ENCODE assay signal across 8 cellular contexts in the genomic region with DNA sequence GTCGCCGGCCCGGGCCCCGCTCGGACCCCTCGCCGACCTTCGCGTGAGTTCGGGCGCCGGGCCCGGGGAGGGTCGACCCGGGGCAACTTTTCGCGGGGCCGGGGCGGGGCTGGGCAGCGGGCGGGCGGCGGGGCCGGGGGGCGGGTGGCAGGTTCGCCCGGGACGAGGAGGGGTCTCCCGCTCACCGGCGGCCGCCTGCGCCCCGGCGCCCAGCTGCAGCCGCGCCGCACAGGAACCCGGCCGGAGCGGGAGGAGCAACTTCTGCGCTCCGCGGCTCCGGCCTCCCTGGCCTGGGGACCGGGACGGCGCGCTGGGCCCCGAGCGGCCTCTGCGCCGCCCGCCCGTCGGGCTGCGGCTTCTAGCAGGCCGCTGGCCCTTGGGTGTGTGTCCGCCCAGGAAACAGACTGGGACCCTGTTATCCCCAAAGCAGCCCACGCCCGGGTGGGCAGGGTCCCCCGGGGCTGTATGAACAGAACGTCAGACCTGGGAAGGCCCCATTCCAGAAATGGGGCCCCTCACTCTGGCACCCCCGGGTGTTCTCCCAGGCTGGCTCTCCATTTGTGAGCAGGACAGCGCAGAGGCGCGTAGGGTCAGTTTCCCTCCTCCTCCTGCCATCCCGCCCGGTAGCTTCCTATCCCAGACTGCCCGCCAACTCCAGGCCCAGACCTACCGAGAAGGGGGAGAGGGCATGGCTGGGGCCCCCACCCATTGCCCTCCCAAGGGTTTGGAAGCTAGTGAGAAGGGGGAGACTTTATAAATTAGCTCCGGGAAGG. TPM values are rescaled to one million over a fixed set of nuclear protein-coding genes. Genes with fewer than 3 reads are reported as not detected.
A peak's percentile ranks its signal among the peaks of the same experiment; 100 is the strongest.
DNase-seq lines count a peak whose midpoint lies in the region; ATAC-seq and TF ChIP-seq lines count a peak whose summit lies in the region.

No MANE protein-coding gene starts in this region.

- peaks cover 0 to 7% (median 0%) of the 10 kb centered on the region in 3 experiments for H3K27me3 ChIP-seq in neuronal stem cell (ENCODE audit: control insufficient read depth in 3 of 3, insufficient read depth in 3 of 3, low read depth in 1 of 3, low read length in 3 of 3)

- peak overlapping the region; percentile 84 for H3K18ac ChIP-seq in neuronal stem cell (ENCODE audit: low read length)

- H3K27ac ChIP-seq in neuronal stem cell (replicated peaks; ENCODE audit: low read length), result peak overlapping the region; percentile 83

- peak overlapping the region; percentile 94 for H3K4me2 ChIP-seq in neuronal stem cell (ENCODE audit: insufficient read depth, low read length, poor library complexity, severe bottlenecking)

- H3K4ac ChIP-seq in neuronal stem cell (ENCODE audit: low read length), result no peak overlapping the region

- peak overlapping the region; percentile 68 for H2AK5ac ChIP-seq in neuronal stem cell (ENCODE audit: low read depth, low read length)

- ATAC-seq in GM18498 (IDR thresholded peaks at IDR 0.05; ENCODE audit: unreplicated experiment) (no peak), GM21447 (IDR thresholded peaks at IDR 0.05; ENCODE audit: unreplicated experiment) (no peak), GM18873 (IDR thresholded peaks at IDR 0.05; ENCODE audit: low FRiP score, unreplicated experiment) (no peak)

- H2BK120ac ChIP-seq in neuronal stem cell (ENCODE audit: low read depth, low read length), result no peak overlapping the region

- no peaks in the 10 kb centered on the region for H3K36me3 ChIP-seq in neuronal stem cell (replicated peaks in 1 of 2; ENCODE audit: control insufficient read depth in 2 of 2, insufficient read depth in 2 of 2, low read length in 2 of 2)

- peak overlapping the region; percentile 75 for H3K4me3 ChIP-seq in fibroblast of the aortic adventitia (ENCODE audit: low read depth, low read length)
- H3K4me3 ChIP-seq in neuronal stem cell (ENCODE audit: low read length in 2 of 2), result peak overlapping the region; percentile 77 to 89

- peak overlapping the region; percentile 96 for H3K9ac ChIP-seq in neuronal stem cell (ENCODE audit: low read depth, low read length, poor library complexity)

- H3K79me1 ChIP-seq in neuronal stem cell (ENCODE audit: low read depth, low read length), result peaks cover 30% of the 10 kb centered on the region

- H2BK5ac ChIP-seq in neuronal stem cell (ENCODE audit: low read length), result peak overlapping the region; percentile 59

- WGBS in neuronal stem cell (ENCODE audit: extremely low coverage in 2 of 2, insufficient read length in 2 of 2, insufficient replicate concordance in 1 of 2), 2 donors, result no CpG with 5 or more reads among the region's 72 CpGs

- TF ChIP-seq CTCF in fibroblast of the aortic adventitia (IDR thresholded peaks at IDR 0.05; ENCODE audit: insufficient read depth, low read length), result no peak

- H2BK15ac ChIP-seq in neuronal stem cell (ENCODE audit: low read length), result peak overlapping the region; percentile 93

- H4K91ac ChIP-seq in neuronal stem cell (ENCODE audit: low read depth, low read length, poor library complexity), result no peak overlapping the region

- in situ Hi-C loops in SK-MEL-5 (cut with HindIII; ENCODE audit: low pct_unique_long_range_greater_than_20kb, low sequenced_read_pairs), result no loop called here

- H2BK12ac ChIP-seq in neuronal stem cell (ENCODE audit: low read length), result no peak overlapping the region

- H4K8ac ChIP-seq in neuronal stem cell (ENCODE audit: low read depth, low read length), result no peak overlapping the region

- peaks cover 0 to 2% of the 10 kb centered on the region in 2 donors for H3K9me3 ChIP-seq in neuronal stem cell (replicated peaks in 1 of 2; ENCODE audit: control insufficient read depth in 2 of 2, insufficient read depth in 1 of 2, low read depth in 1 of 2, low read length in 2 of 2)

- no peak overlapping the region for H3K14ac ChIP-seq in neuronal stem cell (ENCODE audit: low read length)

- H2AFZ ChIP-seq in neuronal stem cell (ENCODE audit: low read length), result peak overlapping the region; percentile 69

- H3K4me1 ChIP-seq in neuronal stem cell (ENCODE audit: control insufficient read depth in 2 of 2, insufficient read depth in 1 of 2, low read depth in 1 of 2, low read length in 2 of 2), result peaks cover 39 to 57% of the 10 kb centered on the region in 2 donors

- DNase-seq in DMS79 treated with DMSO at 0.1 percent for 48 hours (lab: John Stamatoyannopoulos, UW) (peak; percentile 12), DMS79 (lab: John Stamatoyannopoulos, UW) (no peak), SK-MEL-5 (ENCODE audit: low read depth, low spot score) (peak; percentile 3), fibroblast of the aortic adventitia (ENCODE audit: low read depth) (peak; percentile 38), neuronal stem cell (ENCODE audit: low spot score) (no peak)

- no peak overlapping the region for H3K23ac ChIP-seq in neuronal stem cell (ENCODE audit: low read depth, low read length, poor library complexity)

RNA-seq across cellular contexts. Expression of a gene that starts 0.7 kb away (rescaled TPM):
- 8.5 and 10.6 TPM in 2 replicates for total RNA-seq in SK-MEL-5 (2014; rRNA removed; shearing (Covaris generic))
- polyA plus RNA-seq in SK-MEL-5 (2015; cell fraction: cytosol; rRNA removed), result 29.6 and 30.7 TPM in 2 replicates
- 12.5 and 17.9 TPM in 2 replicates for polyA plus RNA-seq in SK-MEL-5 (2015; cell fraction: nucleus; rRNA removed)
- total RNA-seq in fibroblast of the aortic adventitia (ENCODE audit: low replicate concordance), result 20.9 and 26.8 TPM in 2 replicates
- polyA plus RNA-seq in neuronal stem cell (2013, experiment 1 of 2), result 36.1 TPM
- 36.3 TPM for polyA plus RNA-seq in neuronal stem cell (2013, experiment 2 of 2)

Comparison
In these comparisons a context has a peak if more than half of its experiments do, and no peak if none do; other contexts are left out.
1. DNase-seq: peak in DMS79 treated with DMSO at 0.1 percent for 48 hours (single experiment), SK-MEL-5 (single experiment) and fibroblast of the aortic adventitia (single experiment); none in DMS79 (single experiment) and neuronal stem cell (single experiment).